ENCODE assay signal across 15 cellular contexts in the genomic region with DNA sequence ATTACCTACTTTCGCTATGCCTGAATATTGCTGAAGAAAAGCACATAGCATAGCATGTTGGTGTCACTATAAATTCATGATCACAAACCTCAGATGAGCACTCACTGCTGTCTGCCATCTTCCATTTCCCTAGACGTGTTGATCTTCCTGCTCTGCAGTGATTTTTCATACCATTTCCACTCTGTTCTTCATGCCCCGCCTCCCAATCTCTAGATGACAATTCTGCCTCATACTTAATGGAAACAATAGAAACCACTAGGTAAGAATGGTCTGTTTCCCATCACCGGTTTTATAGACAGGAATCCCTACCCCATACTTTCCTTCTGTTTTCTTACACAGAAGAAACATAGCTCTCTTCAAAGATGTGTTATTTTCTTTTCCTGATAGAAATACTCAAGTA.
DNase-seq lines count a peak whose midpoint lies in the region; ATAC-seq and TF ChIP-seq lines count a peak whose summit lies in the region.
"Had no signal": no experiment of that assay in that cellular context is flagged by ENCODE, and none has a peak within 500 bp of the region (broad histone marks: within the 10 kb centered on the region; RNA-seq: fewer than 3 reads in every experiment).

No MANE protein-coding gene starts in this region.

- no peaks in the 10 kb centered on the region for H3K27me3 ChIP-seq in IMR-90 (ENCODE audit: control insufficient read depth, insufficient read depth, low read length)

- no peaks in the 10 kb centered on the region for H4K20me1 ChIP-seq in IMR-90 (ENCODE audit: insufficient read depth, low read length)

- H2BK5ac ChIP-seq in IMR-90 (ENCODE audit: low read depth, low read length, poor library complexity, severe bottlenecking), result peak overlapping the region; percentile 26

- H3K23ac ChIP-seq in IMR-90 (ENCODE audit: low read depth, low read length), result no peak overlapping the region

- H3K4ac ChIP-seq in IMR-90 (ENCODE audit: low read depth, low read length), result no peak overlapping the region

- H3K4me3 Mint-ChIP-seq in activated CD8-positive, alpha-beta T cell treated with anti-CD3 and anti-CD28 coated beads for 36 hours, result no peak overlapping the region
- H3K4me3 Mint-ChIP-seq in activated CD8-positive, alpha-beta T cell treated with anti-CD3 and anti-CD28 coated beads, Interleukin-2, amount 10 ng/mL, durations not matched to agents 7 days and 5 days, result no peak overlapping the region
- H3K4me3 Mint-ChIP-seq: B cell; CD4-positive, alpha-beta T cell had no signal

- CTCF ChIA-PET in activated CD8-positive, alpha-beta T cell treated with anti-CD3 and anti-CD28 coated beads for 36 hours (lab: Charles Lee), result interaction anchor here (9.1 kb wide), 1 partner anchor 8 kb away, joined by 59 read pairs; no protein-coding TSS in a partner anchor
- CTCF ChIA-PET in activated CD8-positive, alpha-beta T cell treated with anti-CD3 and anti-CD28 coated beads, Interleukin-2, amount 10 ng/mL, durations not matched to agents 7 days and 5 days (lab: Charles Lee), result interaction anchor here (8.5 kb wide), 1 partner anchor 9 kb away, joined by 74 read pairs; no protein-coding TSS in a partner anchor
- CTCF ChIA-PET in IMR-90 (lab: Yijun Ruan, JAX), result interaction anchor here (1.2 kb wide), 1 partner anchor 9 kb away, joined by 6 read pairs; no protein-coding TSS in a partner anchor

- POLR2A ChIA-PET in activated CD8-positive, alpha-beta T cell treated with anti-CD3 and anti-CD28 coated beads for 36 hours (lab: Charles Lee), result no interaction called here
- POLR2A ChIA-PET in activated CD8-positive, alpha-beta T cell treated with anti-CD3 and anti-CD28 coated beads, Interleukin-2, amount 10 ng/mL, durations not matched to agents 7 days and 5 days (lab: Charles Lee), result no interaction called here
- POLR2A ChIA-PET in IMR-90 (lab: Charles Lee; ENCODE audit: unreplicated experiment), result no interaction called here

- H4K91ac ChIP-seq in IMR-90 (ENCODE audit: insufficient read depth, low read depth, low read length), result no peak overlapping the region

- H4K5ac ChIP-seq in IMR-90 (ENCODE audit: low read depth, low read length), result no peak overlapping the region

- BruUV-seq in IMR-90 (replicated peaks; lab: Mats Ljungman, UMichigan), result no TSS peak

- no peak overlapping the region for H3K4me3 ChIP-seq in IMR-90 (ENCODE audit: insufficient read depth, low read depth, low read length)
- H3K4me3 ChIP-seq: HAP-1 had no signal

- no peak overlapping the region for H2AFZ ChIP-seq in IMR-90 (replicated peaks; ENCODE audit: low read length, poor library complexity)

- no peaks in the 10 kb centered on the region for H3K9me3 ChIP-seq in IMR-90 (ENCODE audit: control insufficient read depth, insufficient read depth, low read length)
- H3K9me3 ChIP-seq: HAP-1 had no signal

- H2BK15ac ChIP-seq in IMR-90 (ENCODE audit: low read depth, low read length), result no peak overlapping the region

- no peak overlapping the region for H2AK5ac ChIP-seq in IMR-90 (ENCODE audit: low read depth, low read length)

- no peak overlapping the region for H2BK20ac ChIP-seq in IMR-90 (ENCODE audit: low read depth, low read length)

- no peak overlapping the region for H2BK120ac ChIP-seq in IMR-90 (ENCODE audit: low read depth, low read length)

- H3K27ac ChIP-seq in IMR-90 (ENCODE audit: insufficient read depth, low read length), result no peak overlapping the region

- H3K14ac ChIP-seq in IMR-90 (replicated peaks; ENCODE audit: low read depth, low read length), result no peak overlapping the region

- TF ChIP-seq POLR2A in IMR-90 (IDR thresholded peaks at IDR 0.05; ENCODE audit: low read depth, low read length), result no peak

- peaks cover 29% of the 10 kb centered on the region for H3K36me3 Mint-ChIP-seq in activated CD8-positive, alpha-beta T cell treated with anti-CD3 and anti-CD28 coated beads for 36 hours (ENCODE audit: low read depth)
- H3K36me3 Mint-ChIP-seq in activated CD8-positive, alpha-beta T cell treated with anti-CD3 and anti-CD28 coated beads, Interleukin-2, amount 10 ng/mL, durations not matched to agents 7 days and 5 days (ENCODE audit: low read depth), result peaks cover 30% of the 10 kb centered on the region

- no peak overlapping the region for H3K56ac ChIP-seq in IMR-90 (ENCODE audit: extremely low read depth, insufficient read depth, low read length)

- no peak for DNase-seq in activated CD8-positive, alpha-beta T cell treated with anti-CD3 and anti-CD28 coated beads for 36 hours
- DNase-seq in activated CD8-positive, alpha-beta T cell treated with anti-CD3 and anti-CD28 coated beads, Interleukin-2, amount 10 ng/mL, durations not matched to agents 7 days and 5 days, result no peak
- DNase-seq in IMR-90 (no peak), NCI-H2227 treated with DMSO at 0.1 percent for 48 hours (lab: John Stamatoyannopoulos, UW) (peak; percentile 69), retina (peak; percentile 12), NCI-H82 treated with DMSO at 0.1 percent for 48 hours (lab: John Stamatoyannopoulos, UW; ENCODE audit: unreplicated experiment) (no peak)
- DNase-seq: C1 segment of cervical spinal cord; Calu3; CD4-positive, alpha-beta T cell; DND-41; GDM1 had no signal

- peak; percentile 39 for ATAC-seq in activated CD8-positive, alpha-beta T cell treated with anti-CD3 and anti-CD28 coated beads for 36 hours
- ATAC-seq in activated CD8-positive, alpha-beta T cell treated with anti-CD3 and anti-CD28 coated beads, Interleukin-2, amount 10 ng/mL, durations not matched to agents 7 days and 5 days, result no peak
- ATAC-seq in IMR-90 (ENCODE audit: low read depth), result no peak
- ATAC-seq in GM21515 (IDR thresholded peaks at IDR 0.05; ENCODE audit: unreplicated experiment), result no peak
- ATAC-seq: HepG2 had no signal

- in situ Hi-C loops in IMR-90 (cut with MboI; ENCODE audit: low sequenced_read_pairs), result no loop called here

- intact Hi-C loops in activated CD8-positive, alpha-beta T cell treated with anti-CD3 and anti-CD28 coated beads for 36 hours (cut with micrococcal nuclease), result no loop called here
- intact Hi-C loops in IMR-90 (cut with micrococcal nuclease), result no loop called here

- H3K9me1 ChIP-seq in IMR-90 (ENCODE audit: insufficient read depth, low read length), result 0 out of 2 replicates have a peak, but pooled peaks cover 3% of the 10 kb centered on the region

- H3K79me1 ChIP-seq in IMR-90 (ENCODE audit: low read depth in 1 of 2, low read length in 2 of 2), result peaks cover 3 to 7% of the 10 kb centered on the region in 2 experiments; a peak in 2 of 4 replicates

- H3K36me3 ChIP-seq in IMR-90 (ENCODE audit: control insufficient read depth, insufficient read depth, low read length), result peaks cover 12% of the 10 kb centered on the region

- H2AK9ac ChIP-seq in IMR-90 (replicated peaks; ENCODE audit: low read depth, low read length, poor library complexity), result no peak overlapping the region

- H3K4me1 Mint-ChIP-seq in activated CD8-positive, alpha-beta T cell treated with anti-CD3 and anti-CD28 coated beads for 36 hours (ENCODE audit: low read depth), result peaks cover 11% of the 10 kb centered on the region
- H3K4me1 Mint-ChIP-seq in activated CD8-positive, alpha-beta T cell treated with anti-CD3 and anti-CD28 coated beads, Interleukin-2, amount 10 ng/mL, durations not matched to agents 7 days and 5 days (ENCODE audit: low read depth), result peaks cover 2% of the 10 kb centered on the region
- H3K4me1 Mint-ChIP-seq: B cell had no signal

- TF ChIP-seq RAD21 in IMR-90 (IDR thresholded peaks at IDR 0.05; ENCODE audit: low read length), result no peak

- peaks cover 3% of the 10 kb centered on the region for H3K4me1 ChIP-seq in IMR-90 (ENCODE audit: control insufficient read depth, insufficient read depth, low read length)

- H3K4me2 ChIP-seq in IMR-90 (ENCODE audit: low read depth, low read length), result peak overlapping the region; percentile 34; the same call in 1 of the 2 replicates

- H3K18ac ChIP-seq in IMR-90 (ENCODE audit: low read depth, low read length), result no peak overlapping the region; the same call in 1 of the 2 replicates

- H3K27ac Mint-ChIP-seq in activated CD8-positive, alpha-beta T cell treated with anti-CD3 and anti-CD28 coated beads for 36 hours, result no peak overlapping the region
- no peak overlapping the region for H3K27ac Mint-ChIP-seq in activated CD8-positive, alpha-beta T cell treated with anti-CD3 and anti-CD28 coated beads, Interleukin-2, amount 10 ng/mL, durations not matched to agents 7 days and 5 days
- H3K27ac Mint-ChIP-seq: B cell; CD4-positive, alpha-beta T cell had no signal

- 100% methylated on average over 1 of the region's 4 CpGs; no CpG with 5 or more reads in 1 of the 2 experiments for WGBS in IMR-90 (ENCODE audit: extremely low coverage in 2 of 2, insufficient read length in 1 of 2), 2 experiments

- no peak overlapping the region for H4K8ac ChIP-seq in IMR-90 (ENCODE audit: low read depth in 2 of 2, low read length in 2 of 2)

- no peaks in the 10 kb centered on the region for H3K9me3 Mint-ChIP-seq in activated CD8-positive, alpha-beta T cell treated with anti-CD3 and anti-CD28 coated beads for 36 hours
- H3K9me3 Mint-ChIP-seq in activated CD8-positive, alpha-beta T cell treated with anti-CD3 and anti-CD28 coated beads, Interleukin-2, amount 10 ng/mL, durations not matched to agents 7 days and 5 days (ENCODE audit: insufficient read depth), result no peaks in the 10 kb centered on the region
- H3K9me3 Mint-ChIP-seq: CD4-positive, alpha-beta T cell had no signal

- TF ChIP-seq CTCF in activated CD8-positive, alpha-beta T cell treated with anti-CD3 and anti-CD28 coated beads for 36 hours (IDR thresholded peaks at IDR 0.05), result no peak
- TF ChIP-seq CTCF in IMR-90 (conservative IDR thresholded peaks at IDR 0.05; ENCODE audit: low read depth, low read length), result no peak

- H3K27me3 Mint-ChIP-seq in activated CD8-positive, alpha-beta T cell treated with anti-CD3 and anti-CD28 coated beads for 36 hours, result no peaks in the 10 kb centered on the region
- no peaks in the 10 kb centered on the region for H3K27me3 Mint-ChIP-seq in activated CD8-positive, alpha-beta T cell treated with anti-CD3 and anti-CD28 coated beads, Interleukin-2, amount 10 ng/mL, durations not matched to agents 7 days and 5 days (ENCODE audit: low read depth)
- H3K27me3 Mint-ChIP-seq: B cell; CD4-positive, alpha-beta T cell had no signal

- no peak overlapping the region for H3K9ac ChIP-seq in IMR-90 (ENCODE audit: low read depth, low read length)

- dilution Hi-C loops in IMR-90 (cut with HindIII; ENCODE audit: low sequenced_read_pairs, unreplicated experiment), result no loop called here

TF ChIP-seq in IMR-90, 13 proteins besides CTCF, POLR2A, EP300 and RAD21 (continues in another document):
- no peak for TF ChIP-seq BHLHE40 (IDR thresholded peaks at IDR 0.05; ENCODE audit: low read depth, low read length)
- no peak for TF ChIP-seq MAFK (IDR thresholded peaks at IDR 0.05; ENCODE audit: low read depth, low read length)
- no peak for TF ChIP-seq FOS (IDR thresholded peaks at IDR 0.05; ENCODE audit: low read depth, low read length)
- TF ChIP-seq MXI1 (IDR thresholded peaks at IDR 0.05; ENCODE audit: borderline replicate concordance, low read depth, low read length), result no peak

Comparison
In these comparisons a context has a peak if more than half of its experiments do, and no peak if none do; other contexts are left out.
1. DNase-seq: peak in NCI-H2227 treated with DMSO at 0.1 percent for 48 hours (single experiment) and retina (single experiment); none in activated CD8-positive, alpha-beta T cell treated with anti-CD3 and anti-CD28 coated beads for 36 hours (single experiment), activated CD8-positive, alpha-beta T cell treated with anti-CD3 and anti-CD28 coated beads, Interleukin-2, amount 10 ng/mL, durations not matched to agents 7 days and 5 days (single experiment), IMR-90 (single experiment) and NCI-H82 treated with DMSO at 0.1 percent for 48 hours (single experiment).